8 cellular contexts compared by ENCODE assay signal in genomic region chr2:26185304-26185928, GRCh38. TPM values are rescaled to one million over a fixed set of nuclear protein-coding genes. Genes with fewer than 3 reads are reported as not detected.
DNase-seq lines count a peak whose midpoint lies in the region; ATAC-seq and TF ChIP-seq lines count a peak whose summit lies in the region.

No MANE protein-coding gene starts in this region.

- DNase-seq in left ventricle myocardium inferior (no peak), Right ventricle myocardium superior (no peak), mammary epithelial cell (no peak), A673 (ENCODE audit: low spot score) (no peak)

- H2AFZ ChIP-seq in mammary epithelial cell (ENCODE audit: low read depth, low read length) = peak overlapping the region; percentile 76

- H3K27ac ChIP-seq in left ventricle myocardium inferior (replicated peaks) (peak overlapping the region; percentile 67), mammary epithelial cell (ENCODE audit: insufficient read depth, low read depth, low read length) (no peak overlapping the region), mucosa of rectum (ENCODE audit: low read depth in 2 of 2, low read length in 2 of 2) (peak overlapping the region in 1 of 2 donors; percentile 53), urinary bladder (ENCODE audit: low read depth) (no peak overlapping the region), A673 (ENCODE audit: low read depth, low read length, poor library complexity, severe bottlenecking) (no peak overlapping the region)

- H4K20me1 ChIP-seq in mammary epithelial cell (ENCODE audit: insufficient read depth, low read length) = no peaks in the 10 kb centered on the region

- dilution Hi-C loops in mammary epithelial cell (cut with HindIII; ENCODE audit: low sequenced_read_pairs) = no loop called here

- H3K27me3 ChIP-seq in left ventricle myocardium inferior (ENCODE audit: low read depth) = no peaks in the 10 kb centered on the region
- no peaks in the 10 kb centered on the region for H3K27me3 ChIP-seq in mammary epithelial cell (ENCODE audit: insufficient read depth, low read length)
- H3K27me3 ChIP-seq in mucosa of rectum (ENCODE audit: control insufficient read depth in 2 of 2, insufficient read depth in 2 of 2, low read length in 2 of 2) = no peaks in the 10 kb centered on the region
- H3K27me3 ChIP-seq in A673 (replicated peaks; ENCODE audit: insufficient read depth, low read depth, low read length, poor library complexity) = no peaks in the 10 kb centered on the region

- H3K4me1 ChIP-seq in left ventricle myocardium inferior (peaks cover 18% of the 10 kb centered on the region), mammary epithelial cell (ENCODE audit: insufficient read depth, low read length) (peaks cover 9% of the 10 kb centered on the region), mucosa of rectum (ENCODE audit: control insufficient read depth in 2 of 2, insufficient read depth in 2 of 2, low read length in 2 of 2) (peaks cover 6 to 9% of the 10 kb centered on the region in 2 donors), urinary bladder (ENCODE audit: insufficient read depth) (no peaks in the 10 kb centered on the region), A673 (ENCODE audit: insufficient read depth, low read length, poor library complexity, severe bottlenecking) (no peaks in the 10 kb centered on the region)

- intact Hi-C loops in left ventricle myocardium inferior (cut with micrococcal nuclease) (no loop called here), Right ventricle myocardium superior (cut with DNase I) (no loop called here), mammary epithelial cell (cut with micrococcal nuclease) (no loop called here), A673 (cut with micrococcal nuclease; ENCODE audit: unreplicated experiment) (no loop called here)

- H3K4me3 ChIP-seq in left ventricle myocardium inferior = peak overlapping the region; percentile 71
- no peak overlapping the region for H3K4me3 ChIP-seq in mammary epithelial cell (replicated peaks in 1 of 3; ENCODE audit: insufficient read depth in 1 of 3, low read depth in 2 of 3, low read length in 3 of 3)
- H3K4me3 ChIP-seq in mucosa of rectum (ENCODE audit: low read length in 2 of 2) = peak overlapping the region; percentile 27 to 56
- H3K4me3 ChIP-seq in urinary bladder (ENCODE audit: low read depth, low read length) = peak overlapping the region; percentile 57
- no peak overlapping the region for H3K4me3 ChIP-seq in A673 (ENCODE audit: low read depth, low read length, poor library complexity, severe bottlenecking)

- H3K9ac ChIP-seq in mammary epithelial cell (ENCODE audit: insufficient read depth, low read length) (no peak overlapping the region), mucosa of rectum (ENCODE audit: low read depth in 1 of 2, low read length in 2 of 2) (peak overlapping the region in 1 of 2 donors; percentile 72)

- H3K9me3 ChIP-seq in left ventricle myocardium inferior (replicated peaks) (no peaks in the 10 kb centered on the region), mammary epithelial cell (replicated peaks; ENCODE audit: insufficient read depth, low read length) (no peaks in the 10 kb centered on the region), mucosa of rectum (ENCODE audit: control insufficient read depth in 2 of 2, low read length in 2 of 2) (no peaks in the 10 kb centered on the region), A673 (ENCODE audit: low read depth, low read length, poor library complexity, severe bottlenecking) (no peaks in the 10 kb centered on the region)

- POLR2A ChIA-PET in A673 (lab: Charles Lee; ENCODE audit: low non-redundant PET) = no interaction called here

- in situ Hi-C loops in mammary epithelial cell (cut with MboI; ENCODE audit: low sequenced_read_pairs in 2 of 2) = no loop called here

- ATAC-seq in Right ventricle myocardium superior (ENCODE audit: poor library complexity) (no peak), GM21515 (IDR thresholded peaks at IDR 0.05; ENCODE audit: unreplicated experiment) (no peak), GM19324 (IDR thresholded peaks at IDR 0.05; ENCODE audit: low FRiP score, unreplicated experiment) (no peak)

- TF ChIP-seq CTCF in left ventricle myocardium inferior (IDR thresholded peaks at IDR 0.05; ENCODE audit: borderline replicate concordance) (no peak), mammary epithelial cell (conservative IDR thresholded peaks at IDR 0.05 in 1 of 2, IDR thresholded peaks at IDR 0.05 in 1 of 2; ENCODE audit: extremely low read depth in 1 of 2, insufficient read depth in 1 of 2, low read depth in 1 of 2, low read length in 2 of 2) (no peak), A673 (conservative IDR thresholded peaks at IDR 0.05; ENCODE audit: low read depth, low read length) (no peak)

- H3K79me2 ChIP-seq in mammary epithelial cell (ENCODE audit: insufficient read depth, low read length) = no peaks in the 10 kb centered on the region

- CTCF ChIA-PET in mammary epithelial cell (lab: Charles Lee; ENCODE audit: low non-redundant PET) (no interaction called here), A673 (lab: Charles Lee) (no interaction called here)

- no TSS peak for BruUV-seq in mammary epithelial cell (replicated peaks; lab: Mats Ljungman, UMichigan)
- BruUV-seq in A673 (replicated peaks; lab: Mats Ljungman, UMichigan) = no TSS peak

- H3K36me3 ChIP-seq in left ventricle myocardium inferior (peaks cover 7% of the 10 kb centered on the region), mammary epithelial cell (ENCODE audit: insufficient read depth, low read length) (peaks cover 1% of the 10 kb centered on the region), mucosa of rectum (ENCODE audit: control insufficient read depth in 2 of 2, insufficient read depth in 2 of 2, low read length in 2 of 2) (peaks cover 0 to 6% of the 10 kb centered on the region in 2 donors), urinary bladder (ENCODE audit: insufficient read depth) (no peaks in the 10 kb centered on the region), A673 (ENCODE audit: insufficient read depth, low read length, poor library complexity, severe bottlenecking) (no peaks in the 10 kb centered on the region)

- 68% methylated on average over 12 of the region's 20 CpGs for WGBS in mammary epithelial cell (ENCODE audit: low coverage, missing lambda C conversion rate)
- 50% methylated on average over 20 of the region's 20 CpGs for WGBS in urinary bladder

- H3K4me2 ChIP-seq in mammary epithelial cell (ENCODE audit: insufficient read depth, low read depth, low read length) = peak overlapping the region; percentile 71

RNA-seq across cellular contexts. Expression of gene GAREM2, which starts 12.5 kb away (rescaled TPM):
- total RNA-seq in left ventricle myocardium inferior (0.93 TPM), Right ventricle myocardium superior (1.3 TPM), mammary epithelial cell (under 1 TPM; 0.16 to 0.67 TPM), urinary bladder (2.0 TPM), A673 (2021) (2.8 and 5.0 TPM in 2 replicates)
- polyA plus RNA-seq in mammary epithelial cell (0.19 TPM), urinary bladder (4.0 TPM)
- 0.41 TPM for polyA minus RNA-seq in mammary epithelial cell

RNA-seq across cellular contexts. Expression of gene HADHA, which starts 59.0 kb away (rescaled TPM):
- total RNA-seq in left ventricle myocardium inferior (523 TPM), Right ventricle myocardium superior (766 TPM), mammary epithelial cell (100 to 1,000 TPM; 155 to 174 TPM), urinary bladder (122 TPM), A673 (2021) (136 and 137 TPM in 2 replicates)
- polyA plus RNA-seq in mammary epithelial cell (124 TPM), urinary bladder (107 TPM)
- 285 TPM for polyA minus RNA-seq in mammary epithelial cell

RNA-seq across cellular contexts. Expression of gene HADHB, which starts 59.3 kb away (rescaled TPM):
- total RNA-seq in left ventricle myocardium inferior = 1,332 TPM
- 1,664 TPM for total RNA-seq in Right ventricle myocardium superior
- total RNA-seq in mammary epithelial cell = 100 to 1,000 TPM; 126 to 144 TPM
- polyA plus RNA-seq in mammary epithelial cell = 113 TPM
- polyA minus RNA-seq in mammary epithelial cell = 79.3 TPM
- 112 TPM for total RNA-seq in urinary bladder
- polyA plus RNA-seq in urinary bladder = 105 TPM
- total RNA-seq in A673 (2021) = 101 and 106 TPM in 2 replicates

Comparison
In these comparisons a context has a peak if more than half of its experiments do, and no peak if none do; other contexts are left out.
1. H3K4me3 ChIP-seq: peak in left ventricle myocardium inferior (single experiment), mucosa of rectum (2 of 2) and urinary bladder (single experiment); none in mammary epithelial cell (0 of 3) and A673 (single experiment).